In genomic region chr19:41546386-41546789, GRCh38 we compare ENCODE assay signal across 1 cellular context.
TF ChIP-seq lines count a peak whose summit lies in the region.

No MANE protein-coding gene starts in this region.

TF ChIP-seq in SK-N-SH, 30 proteins besides CTCF, POLR2A, EP300 and RAD21 (continued from another document):
- TF ChIP-seq PBX3 (IDR thresholded peaks at IDR 0.05) (no peak), GABPA (IDR thresholded peaks at IDR 0.05; ENCODE audit: low read depth) (no peak), ELF1 (IDR thresholded peaks at IDR 0.05) (no peak), GATA2 (CRISPR knock-in tag; IDR thresholded peaks at IDR 0.05) (no peak), TCF12 (IDR thresholded peaks at IDR 0.05) (no peak), POLR2AphosphoS5 (IDR thresholded peaks at IDR 0.05; ENCODE audit: low read depth, low read length) (no peak), USF1 (IDR thresholded peaks at IDR 0.05; ENCODE audit: borderline replicate concordance, low read depth) (no peak), RFX5 (IDR thresholded peaks at IDR 0.05; ENCODE audit: low read length) (no peak), NFIC (IDR thresholded peaks at IDR 0.05; ENCODE audit: borderline replicate concordance) (no peak)
TF ChIP-seq in SK-N-SH: peak in this region for 0.
